Comparison of ENCODE assay signal across 16 cellular contexts in genomic region chr16:88469615-88470395, GRCh38. TPM values are rescaled to one million over a fixed set of nuclear protein-coding genes. Genes with fewer than 3 reads are reported as not detected.
DNase-seq lines count a peak whose midpoint lies in the region; ATAC-seq, FAIRE-seq and TF ChIP-seq lines count a peak whose summit lies in the region.
"Had no signal": no experiment of that assay in that cellular context is flagged by ENCODE, and none has a peak within 500 bp of the region (broad histone marks: within the 10 kb centered on the region; RNA-seq: fewer than 3 reads in every experiment).

No MANE protein-coding gene starts in this region.

- no peaks in the 10 kb centered on the region for H3K9me3 Mint-ChIP-seq in activated T-cell treated with anti-CD3 and anti-CD28 coated beads, Interleukin-2, amount 50 U/mL, for 24 hours
- H3K9me3 Mint-ChIP-seq in effector memory CD8-positive, alpha-beta T cell, result no peaks in the 10 kb centered on the region

- POLR2A ChIA-PET in HepG2 (lab: Yijun Ruan, JAX), result interaction anchor here (2.0 kb wide), 1 partner anchor 18 kb away, joined by 5 read pairs; no protein-coding TSS in a partner anchor

- H3K9ac ChIP-seq in liver (ENCODE audit: low read depth in 1 of 2, low read length in 2 of 2), result no peak overlapping the region
- no peak overlapping the region for H3K9ac ChIP-seq in HepG2 (ENCODE audit: insufficient read depth, low read depth, low read length)

- H3K4me3 ChIP-seq in liver (ENCODE audit: low read depth in 1 of 3, low read length in 3 of 3), result no peak overlapping the region
- H3K4me3 ChIP-seq in HepG2 (replicated peaks in 1 of 3; ENCODE audit: insufficient read depth in 1 of 3, low read depth in 2 of 3, low read length in 3 of 3), result no peak overlapping the region
- no peak overlapping the region for H3K4me3 ChIP-seq in thymus (ENCODE audit: low read length)
- H3K4me3 ChIP-seq: adrenal gland, esophagus squamous epithelium, lower lobe of right lung had no signal

- TF ChIP-seq RAD21 in liver (IDR thresholded peaks at IDR 0.05) (no peak), HepG2 (CRISPR knock-in tag; IDR thresholded peaks at IDR 0.05) (no peak)

- peaks cover 3% of the 10 kb centered on the region for H3K36me3 Mint-ChIP-seq in activated T-cell treated with anti-CD3 and anti-CD28 coated beads, Interleukin-2, amount 50 U/mL, for 24 hours (ENCODE audit: low read depth)
- H3K36me3 Mint-ChIP-seq in effector memory CD8-positive, alpha-beta T cell (ENCODE audit: insufficient read depth), result peaks cover 79% of the 10 kb centered on the region

- TF ChIP-seq CTCF in liver (IDR thresholded peaks at IDR 0.05; ENCODE audit: low read depth, low read length, missing input control) (no peak), HepG2 (CRISPR knock-in tag; IDR thresholded peaks at IDR 0.05) (no peak)

- H3K27ac Mint-ChIP-seq in activated T-cell treated with anti-CD3 and anti-CD28 coated beads, Interleukin-2, amount 50 U/mL, for 24 hours, result peak overlapping the region; percentile 79
- peak overlapping the region; percentile 90 to 94 for H3K27ac Mint-ChIP-seq in effector memory CD8-positive, alpha-beta T cell

- ATAC-seq in HepG2 (no peak), HG02610 (IDR thresholded peaks at IDR 0.05; ENCODE audit: unreplicated experiment) (no peak)
- ATAC-seq in effector memory CD8-positive, alpha-beta T cell (replicated peaks), result peak; percentile 63
- ATAC-seq: lower lobe of right lung, Right ventricle myocardium inferior had no signal

- no TSS peak for BruUV-seq in HepG2 (replicated peaks; lab: Mats Ljungman, UMichigan)

- no peaks in the 10 kb centered on the region for H3K27me3 Mint-ChIP-seq in activated T-cell treated with anti-CD3 and anti-CD28 coated beads, Interleukin-2, amount 50 U/mL, for 24 hours
- H3K27me3 Mint-ChIP-seq in effector memory CD8-positive, alpha-beta T cell, result no peaks in the 10 kb centered on the region

- no peak for FAIRE-seq in HepG2 (lab: Jason Lieb, UNC)
- FAIRE-seq: TTC549, urothelium cell line had no signal

- DNase-seq in HepG2 (ENCODE audit: low spot score), result no peak
- peak; percentile 58 for DNase-seq in activated T-cell treated with anti-CD3 and anti-CD28 coated beads, Interleukin-2, amount 50 U/mL, for 24 hours
- peak; percentile 30 to 44 (median 32) for DNase-seq in effector memory CD8-positive, alpha-beta T cell
- no peak for DNase-seq in kidney glomerular epithelial cell (lab: John Stamatoyannopoulos, UW)
- no peak for DNase-seq in NCI-H1092 treated with DMSO at 0.1 percent for 48 hours (lab: John Stamatoyannopoulos, UW)
- DNase-seq: DMS 273 treated with DMSO at 0.1 percent for 48 hours, esophagus squamous epithelium, IMR-90, lower lobe of right lung had no signal

- intact Hi-C loops in HepG2 (cut with micrococcal nuclease; ENCODE audit: unreplicated experiment), result no loop called here

- H3K27ac ChIP-seq in liver (ENCODE audit: low read depth in 1 of 2, low read length in 2 of 2), result peak overlapping the region; percentile 42 to 66
- no peak overlapping the region for H3K27ac ChIP-seq in HepG2 (ENCODE audit: extremely low read length, insufficient read depth, low read length)
- peak overlapping the region; percentile 62 for H3K27ac ChIP-seq in thymus (ENCODE audit: low read depth)
- H3K27ac ChIP-seq: adrenal gland, esophagus squamous epithelium, lower lobe of right lung had no signal

- H3K9me3 ChIP-seq in liver (ENCODE audit: control insufficient read depth in 4 of 4, low read length in 3 of 4), result no peaks in the 10 kb centered on the region
- no peaks in the 10 kb centered on the region for H3K9me3 ChIP-seq in HepG2 (ENCODE audit: low read length)
- H3K9me3 ChIP-seq in thymus (ENCODE audit: control insufficient read depth), result no peaks in the 10 kb centered on the region
- H3K9me3 ChIP-seq: adrenal gland, esophagus squamous epithelium, lower lobe of right lung had no signal

- H3K36me3 ChIP-seq in liver (ENCODE audit: control insufficient read depth in 4 of 4, insufficient read depth in 3 of 4, low read depth in 1 of 4, low read length in 3 of 4) (peaks cover 0 to 2% (median 0%) of the 10 kb centered on the region in 4 donors), HepG2 (replicated peaks in 1 of 2; ENCODE audit: control insufficient read depth in 1 of 2, insufficient read depth in 2 of 2, low read length in 2 of 2) (peaks cover 12 to 16% of the 10 kb centered on the region in 2 experiments; a peak in 2 of 5 replicates), thymus (ENCODE audit: control insufficient read depth, insufficient read depth) (peaks cover 11% of the 10 kb centered on the region)
- H3K36me3 ChIP-seq: adrenal gland, esophagus squamous epithelium, lower lobe of right lung had no signal

- peak overlapping the region; percentile 31 for H3K4me3 Mint-ChIP-seq in activated T-cell treated with anti-CD3 and anti-CD28 coated beads, Interleukin-2, amount 50 U/mL, for 24 hours
- H3K4me3 Mint-ChIP-seq in effector memory CD8-positive, alpha-beta T cell, result peak overlapping the region; percentile 59 to 65

- TF ChIP-seq POLR2A in HepG2 (IDR thresholded peaks at IDR 0.05; ENCODE audit: insufficient read depth in 1 of 2, low read depth in 2 of 2, low read length in 2 of 2), result no peak

- peaks cover 41% of the 10 kb centered on the region for H3K79me2 ChIP-seq in HepG2 (ENCODE audit: insufficient read depth, low read length)

- no peak overlapping the region for H2AFZ ChIP-seq in HepG2 (ENCODE audit: low read length)

- in situ Hi-C loops in HepG2 (cut with HindIII; ENCODE audit: extremely low pct_ligation_motif_present, low pct_unique_long_range_greater_than_20kb), result no loop called here

- H3K27me3 ChIP-seq in liver (ENCODE audit: control insufficient read depth in 4 of 4, insufficient read depth in 4 of 4, low read length in 3 of 4) (no peaks in the 10 kb centered on the region), HepG2 (ENCODE audit: control insufficient read depth in 1 of 2, insufficient read depth in 2 of 2, low read length in 2 of 2) (no peaks in the 10 kb centered on the region), thymus (ENCODE audit: control insufficient read depth, insufficient read depth) (no peaks in the 10 kb centered on the region)
- H3K27me3 ChIP-seq: adrenal gland, esophagus squamous epithelium had no signal

- TF ChIP-seq EP300 in HepG2 (IDR thresholded peaks at IDR 0.05; ENCODE audit: low read depth in 2 of 2, low read length in 2 of 2) (no peak), HepG2 (CRISPR knock-in tag; IDR thresholded peaks at IDR 0.05; ENCODE audit: borderline replicate concordance) (no peak)

- WGBS in liver, result 77% methylated on average over 19 of the region's 19 CpGs
- 97% methylated on average over 10 of the region's 19 CpGs for WGBS in HepG2 (ENCODE audit: low lambda C conversion rate)
- WGBS in thymus, result 63% methylated on average over 19 of the region's 19 CpGs

- H3K4me1 ChIP-seq in liver (ENCODE audit: control insufficient read depth in 4 of 4, insufficient read depth in 4 of 4, low read length in 3 of 4), result peaks cover 41 to 65% (median 53%) of the 10 kb centered on the region in 4 donors
- peaks cover 12% of the 10 kb centered on the region for H3K4me1 ChIP-seq in HepG2 (ENCODE audit: insufficient read depth, low read length)
- peaks cover 30% of the 10 kb centered on the region for H3K4me1 ChIP-seq in thymus (ENCODE audit: control insufficient read depth, insufficient read depth, low read length)
- H3K4me1 ChIP-seq: lower lobe of right lung had no signal

- peaks cover 57% of the 10 kb centered on the region; the same call in 1 of the 2 replicates for H4K20me1 ChIP-seq in HepG2 (ENCODE audit: insufficient read depth, low read length)

- H3K4me2 ChIP-seq in HepG2 (ENCODE audit: low read depth, low read length), result no peak overlapping the region

- CTCF ChIA-PET in HepG2 (lab: Yijun Ruan, JAX; ENCODE audit: low intra/inter-chr PET ratio, low total read pairs), result no interaction called here

- peaks cover 67% of the 10 kb centered on the region for H3K4me1 Mint-ChIP-seq in activated T-cell treated with anti-CD3 and anti-CD28 coated beads, Interleukin-2, amount 50 U/mL, for 24 hours (ENCODE audit: low read depth)
- H3K4me1 Mint-ChIP-seq in effector memory CD8-positive, alpha-beta T cell (ENCODE audit: low read depth in 2 of 2), result peaks cover 36 to 43% of the 10 kb centered on the region in 2 donors

TF ChIP-seq in liver, 16 proteins besides CTCF, POLR2A, EP300 and RAD21 (continues in another document):
- no peak for TF ChIP-seq JUND (IDR thresholded peaks at IDR 0.05)

TF ChIP-seq in HepG2, 621 proteins besides CTCF, POLR2A, EP300 and RAD21 (continues in another document):
- TF ChIP-seq POLR2AphosphoS5 (IDR thresholded peaks at IDR 0.05; ENCODE audit: low read depth, low read length) (no peak), TEAD2 (CRISPR knock-in tag; IDR thresholded peaks at IDR 0.05) (no peak)

RNA-seq across cellular contexts. Expression of gene ZFPM1, which starts 16.7 kb away (rescaled TPM):
- 10 to 100 TPM in 1 of 2 donors, 1 to 10 TPM in 1; 5.9 to 12.8 TPM for total RNA-seq in liver
- polyA plus RNA-seq in liver, result 1 to 10 TPM in 1 of 2 donors, under 1 TPM in 1; 0.19 to 4.6 TPM
- total RNA-seq in HepG2 (2016; rRNA removed; fragmentation: Illumina TruSeq; extraction: Trizol), result 3.4 and 3.8 TPM in 2 replicates
- 0.81 and 2.1 TPM in 2 replicates for total RNA-seq in HepG2 (2016; cell fraction: cytosol; rRNA removed; fragmentation: Illumina TruSeq; extraction: Trizol; ENCODE audit: low read depth)
- total RNA-seq in HepG2 (2016; cell fraction: insoluble cytoplasmic fraction; rRNA removed; fragmentation: Illumina TruSeq; extraction: Trizol), result 3.4 and 3.9 TPM in 2 replicates
- total RNA-seq in HepG2 (2016; cell fraction: membrane; rRNA removed; fragmentation: Illumina TruSeq; extraction: Trizol), result 3.4 and 4.3 TPM in 2 replicates
- 3.4 and 6.6 TPM in 2 replicates for total RNA-seq in HepG2 (2016; cell fraction: nucleus; rRNA removed; fragmentation: Illumina TruSeq; extraction: Trizol)
- polyA plus RNA-seq in HepG2 (2011; rRNA removed), result 1.3 and 1.7 TPM in 2 replicates
- 0.79 and 1.3 TPM in 2 replicates for polyA plus RNA-seq in HepG2 (2011; cell fraction: cytosol; rRNA removed)
- polyA plus RNA-seq in HepG2 (2011; cell fraction: nucleus; rRNA removed), result 7.1 and 7.6 TPM in 2 replicates
- polyA plus RNA-seq in HepG2 (2012), result 7.2 and 7.6 TPM in 2 replicates
- polyA plus RNA-seq in HepG2 (2016; cell fraction: cytosol; fragmentation: Illumina TruSeq; extraction: Trizol; ENCODE audit: low read depth), result 1.2 TPM in 2 replicates
- polyA plus RNA-seq in HepG2 (2016; cell fraction: insoluble cytoplasmic fraction; fragmentation: Illumina TruSeq; extraction: Trizol; ENCODE audit: low read depth), result 3.7 and 8.7 TPM in 2 replicates
- 2.7 and 4.8 TPM in 2 replicates for polyA plus RNA-seq in HepG2 (2016; cell fraction: membrane; fragmentation: Illumina TruSeq; extraction: Trizol; ENCODE audit: low read depth)
- 14.0 and 14.3 TPM in 2 replicates for polyA plus RNA-seq in HepG2 (2016; cell fraction: nucleus; fragmentation: Illumina TruSeq; extraction: Trizol; ENCODE audit: insufficient read depth, low read depth)
- polyA minus RNA-seq in HepG2 (2011; rRNA and poly(A)+ RNA removed; ENCODE audit: low replicate concordance), result 0.98 and 4.2 TPM in 2 replicates
- 2.7 and 6.6 TPM in 2 replicates for polyA minus RNA-seq in HepG2 (2011; cell fraction: cytosol; rRNA and poly(A)+ RNA removed)
- polyA minus RNA-seq in HepG2 (2011; cell fraction: nucleus; rRNA and poly(A)+ RNA removed), result 5.0 and 7.5 TPM in 2 replicates
- 4.2 TPM for polyA plus RNA-seq in thymus

Comparison
In these comparisons a context has a peak if more than half of its experiments do, and no peak if none do; other contexts are left out.
1. DNase-seq: peak in activated T-cell treated with anti-CD3 and anti-CD28 coated beads, Interleukin-2, amount 50 U/mL, for 24 hours (single experiment) and effector memory CD8-positive, alpha-beta T cell (3 of 3); none in HepG2 (single experiment), kidney glomerular epithelial cell (single experiment) and NCI-H1092 treated with DMSO at 0.1 percent for 48 hours (single experiment).